Comparison of ENCODE assay signal across 1 cellular context in the genomic region with DNA sequence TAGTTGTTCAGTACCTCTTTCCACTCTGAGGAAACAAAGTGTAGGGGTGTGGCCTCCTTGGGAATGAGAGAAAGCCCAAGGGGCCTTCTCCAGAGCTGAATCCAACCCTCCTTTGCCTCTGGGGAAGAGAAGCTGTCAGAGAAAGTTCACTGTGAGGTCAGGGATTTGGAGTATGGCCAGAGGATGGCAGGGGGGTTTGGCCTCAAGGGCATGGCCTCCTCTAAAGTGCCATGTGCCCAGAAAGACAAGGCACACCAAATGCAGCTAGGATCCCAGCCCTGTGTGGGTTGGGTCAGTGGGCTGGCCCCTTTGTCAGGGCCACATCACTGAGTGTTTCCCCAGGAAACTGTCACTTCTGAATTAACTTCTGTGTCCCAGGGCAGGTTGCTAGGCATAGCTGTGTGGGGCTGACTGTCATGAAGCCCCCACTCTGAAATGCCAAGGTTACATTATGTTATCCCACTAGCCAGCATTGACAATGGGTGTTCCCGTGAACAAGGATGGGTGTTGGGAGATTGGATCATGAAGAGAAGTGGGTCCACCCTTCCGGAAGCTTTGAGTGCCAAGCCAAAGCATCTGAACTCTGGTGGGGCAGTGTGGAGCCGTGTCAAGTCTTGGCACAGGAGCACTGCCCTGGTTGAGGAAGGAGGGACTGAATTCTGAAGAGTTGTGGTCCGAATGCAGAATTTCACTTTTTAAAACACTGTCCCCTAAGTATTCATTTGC.
TF ChIP-seq lines count a peak whose summit lies in the region.

No MANE protein-coding gene starts in this region.

TF ChIP-seq in HepG2, 621 proteins besides CTCF, POLR2A, EP300 and RAD21 (continued from another document):
- TF ChIP-seq, protein P1, sequence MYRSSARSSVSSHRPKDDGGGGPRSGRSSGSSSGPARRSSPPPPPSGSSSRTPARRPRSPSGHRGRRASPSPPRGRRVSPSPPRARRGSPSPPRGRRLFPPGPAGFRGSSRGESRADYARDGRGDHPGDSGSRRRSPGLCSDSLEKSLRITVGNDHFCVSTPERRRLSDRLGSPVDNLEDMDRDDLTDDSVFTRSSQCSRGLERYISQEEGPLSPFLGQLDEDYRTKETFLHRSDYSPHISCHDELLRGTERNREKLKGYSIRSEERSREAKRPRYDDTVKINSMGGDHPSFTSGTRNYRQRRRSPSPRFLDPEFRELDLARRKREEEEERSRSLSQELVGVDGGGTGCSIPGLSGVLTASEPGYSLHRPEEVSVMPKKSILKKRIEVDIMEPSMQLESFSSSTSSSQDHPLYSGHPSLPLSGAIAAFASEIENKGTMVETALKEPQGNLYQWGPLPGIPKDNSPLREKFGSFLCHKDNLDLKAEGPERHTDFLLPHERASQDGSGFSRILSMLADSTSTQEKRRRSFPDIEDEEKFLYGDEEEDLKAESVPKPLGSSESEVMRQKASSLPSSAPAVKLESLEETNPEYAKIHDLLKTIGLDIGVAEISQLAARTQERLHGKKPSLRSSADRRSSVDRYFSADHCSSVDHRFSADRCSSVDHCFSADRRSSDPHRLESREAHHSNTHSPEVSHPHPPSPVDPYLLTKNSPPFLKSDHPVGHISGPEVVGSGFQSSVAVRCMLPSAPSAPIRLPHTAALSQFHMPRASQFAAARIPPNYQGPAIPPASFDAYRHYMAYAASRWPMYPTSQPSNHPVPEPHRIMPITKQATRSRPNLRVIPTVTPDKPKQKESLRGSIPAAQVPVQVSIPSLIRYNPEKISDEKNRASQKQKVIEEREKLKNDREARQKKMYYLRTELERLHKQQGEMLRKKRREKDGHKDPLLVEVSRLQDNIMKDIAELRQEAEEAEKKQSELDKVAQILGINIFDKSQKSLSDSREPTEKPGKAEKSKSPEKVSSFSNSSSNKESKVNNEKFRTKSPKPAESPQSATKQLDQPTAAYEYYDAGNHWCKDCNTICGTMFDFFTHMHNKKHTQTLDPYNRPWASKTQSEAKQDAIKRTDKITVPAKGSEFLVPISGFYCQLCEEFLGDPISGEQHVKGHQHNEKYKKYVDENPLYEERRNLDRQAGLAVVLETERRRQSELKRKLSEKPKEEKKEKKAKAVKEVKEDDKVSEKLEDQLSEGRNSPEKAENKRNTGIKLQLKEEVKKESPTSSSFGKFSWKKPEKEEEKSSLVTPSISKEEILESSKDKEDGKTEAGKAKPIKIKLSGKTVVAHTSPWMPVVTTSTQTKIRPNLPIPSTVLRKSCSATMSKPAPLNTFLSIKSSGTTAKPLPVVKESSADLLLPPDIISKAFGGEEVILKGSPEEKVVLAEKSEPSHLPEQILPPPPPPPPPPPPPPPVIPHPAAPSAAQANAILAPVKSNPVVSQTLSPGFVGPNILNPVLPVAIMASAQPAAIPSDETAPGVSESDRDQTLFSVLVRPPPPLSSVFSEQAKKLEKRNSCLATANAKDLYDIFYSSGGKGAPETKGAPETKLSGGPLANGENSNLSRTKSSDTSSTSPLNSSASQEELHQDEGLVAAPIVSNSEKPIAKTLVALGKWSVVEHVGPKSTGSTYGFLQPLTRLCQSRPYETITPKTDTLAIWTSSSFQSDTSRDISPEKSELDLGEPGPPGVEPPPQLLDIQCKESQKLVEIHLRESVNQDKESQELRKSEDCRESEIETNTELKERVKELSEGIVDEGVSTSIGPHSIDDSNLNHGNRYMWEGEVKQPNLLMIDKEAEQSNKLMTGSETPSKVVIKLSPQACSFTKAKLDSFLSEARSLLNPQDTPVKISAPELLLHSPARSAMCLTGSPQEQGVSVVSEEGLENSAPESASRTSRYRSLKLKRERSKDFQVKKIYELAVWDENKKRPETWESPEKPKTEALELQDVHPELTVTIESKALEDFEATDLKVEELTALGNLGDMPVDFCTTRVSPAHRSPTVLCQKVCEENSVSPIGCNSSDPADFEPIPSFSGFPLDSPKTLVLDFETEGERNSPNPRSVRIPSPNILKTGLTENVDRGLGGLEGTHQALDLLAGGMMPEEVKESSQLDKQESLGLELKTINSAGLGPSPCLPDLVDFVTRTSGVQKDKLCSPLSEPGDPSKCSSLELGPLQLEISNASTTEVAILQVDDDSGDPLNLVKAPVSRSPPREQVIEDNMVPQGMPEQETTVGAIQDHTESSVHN (CRISPR knock-in tag; IDR thresholded peaks at IDR 0.05): no peak
